Comparison of ENCODE assay signal across 16 cellular contexts in the genomic region with DNA sequence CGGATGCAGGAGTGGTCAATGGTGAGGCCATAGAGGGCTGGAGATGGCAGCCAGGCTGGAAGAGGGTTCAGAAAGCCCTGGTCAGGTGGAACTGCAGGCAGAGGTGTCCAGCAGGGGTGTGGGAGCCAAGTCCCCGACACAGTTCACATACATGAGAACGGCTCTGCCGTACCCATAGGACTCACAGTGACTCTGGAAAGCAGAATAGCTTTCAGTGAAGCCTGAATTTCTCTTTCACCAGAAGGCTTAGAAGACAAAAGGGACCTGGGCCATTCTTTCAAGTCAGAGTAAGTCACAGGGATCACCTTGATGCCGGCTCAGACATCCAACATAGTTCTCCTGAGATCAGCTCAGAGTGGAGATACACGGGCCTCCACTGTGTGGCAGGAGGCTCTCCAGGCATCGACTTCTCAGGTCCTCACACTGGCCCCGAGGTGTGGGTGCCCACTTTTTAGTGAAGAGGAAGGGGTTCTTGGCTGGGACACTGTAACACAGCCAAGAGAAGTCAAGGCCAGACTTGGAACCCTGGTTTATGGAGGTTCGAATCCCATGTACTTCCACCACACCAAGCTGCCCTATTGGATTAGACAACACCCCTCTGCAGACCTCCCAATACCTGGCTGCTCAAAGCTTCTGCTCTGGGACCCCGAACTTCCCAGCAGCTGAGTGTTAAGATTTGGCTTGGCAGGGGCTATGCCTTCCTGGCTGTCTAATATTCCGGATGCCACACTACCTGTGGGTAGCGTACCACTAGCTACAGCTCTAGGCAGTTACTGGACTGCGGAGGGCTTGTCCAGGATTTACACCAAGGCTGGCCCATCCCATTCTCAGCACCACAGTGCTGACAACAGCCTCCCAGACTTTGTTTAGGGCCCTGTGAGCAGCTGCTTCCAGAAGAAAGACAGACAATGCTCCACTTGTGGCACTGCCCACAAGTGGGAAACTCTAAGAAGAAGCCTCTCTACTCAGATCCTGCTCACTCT. TPM values are rescaled to one million over a fixed set of nuclear protein-coding genes. Genes with fewer than 3 reads are reported as not detected.
DNase-seq lines count a peak whose midpoint lies in the region; ATAC-seq and TF ChIP-seq lines count a peak whose summit lies in the region.
"Had no signal": no experiment of that assay in that cellular context is flagged by ENCODE, and none has a peak within 500 bp of the region (broad histone marks: within the 10 kb centered on the region; RNA-seq: fewer than 3 reads in every experiment).

No MANE protein-coding gene starts in this region.

- H2BK12ac ChIP-seq in H9 (ENCODE audit: insufficient read length, low read depth, low read length): no peak overlapping the region
- no peak overlapping the region for H2BK12ac ChIP-seq in neuronal stem cell (ENCODE audit: low read length)

- H2BK120ac ChIP-seq in H9 (ENCODE audit: low read depth, low read length, poor library complexity, severe bottlenecking) (no peak overlapping the region), neuronal stem cell (ENCODE audit: low read depth, low read length) (no peak overlapping the region)

- H4K8ac ChIP-seq in H9 (replicated peaks; ENCODE audit: insufficient read length, low read depth, low read length) (no peak overlapping the region), neuronal stem cell (ENCODE audit: low read depth, low read length) (no peak overlapping the region)

- H3K79me2 ChIP-seq in H9 (ENCODE audit: insufficient read depth, low read length): no peaks in the 10 kb centered on the region

- H2BK15ac ChIP-seq in H9 (ENCODE audit: low read depth, low read length) (no peak overlapping the region), neuronal stem cell (ENCODE audit: low read length) (no peak overlapping the region)

- TF ChIP-seq EP300 in suprapubic skin (IDR thresholded peaks at IDR 0.05): no peak

- H3T11ph ChIP-seq in H9 (ENCODE audit: low read length): no peak overlapping the region

- H3K4me2 ChIP-seq in H9 (ENCODE audit: insufficient read depth, insufficient read length, low read length) (no peak overlapping the region), neuronal stem cell (ENCODE audit: insufficient read depth, low read length, poor library complexity, severe bottlenecking) (no peak overlapping the region)

- H3K4ac ChIP-seq in H9 (ENCODE audit: low read depth, low read length): no peak overlapping the region
- no peak overlapping the region for H3K4ac ChIP-seq in neuronal stem cell (ENCODE audit: low read length)

- H3K4me1 Mint-ChIP-seq in H9 (peaks cover 0 to 10% of the 10 kb centered on the region in 2 experiments; a peak in 3 of 4 replicates), chondrocyte (ENCODE audit: low read depth) (peaks cover 11% of the 10 kb centered on the region)
- H3K4me1 Mint-ChIP-seq: CD4-positive, alpha-beta memory T cell had no signal

- H3K4me3 Mint-ChIP-seq in H9 (no peak overlapping the region), chondrocyte (ENCODE audit: unreplicated experiment) (no peak overlapping the region)
- H3K4me3 Mint-ChIP-seq: CD4-positive, alpha-beta memory T cell had no signal

- no peak overlapping the region for H3K18ac ChIP-seq in H9 (ENCODE audit: insufficient read length, low read depth, low read length)
- H3K18ac ChIP-seq in neuronal stem cell (ENCODE audit: low read length): peak overlapping the region; percentile 32

- no peak overlapping the region for H2AK5ac ChIP-seq in H9 (ENCODE audit: insufficient read length, low read length)
- no peak overlapping the region for H2AK5ac ChIP-seq in neuronal stem cell (ENCODE audit: low read depth, low read length)

- H2BK20ac ChIP-seq in H9 (ENCODE audit: low read depth, low read length, poor library complexity, severe bottlenecking): no peak overlapping the region

- H3K56ac ChIP-seq in H9 (ENCODE audit: insufficient read length, low read depth, low read length): no peak overlapping the region

- H2AFZ ChIP-seq in H9 (ENCODE audit: low read length): no peak overlapping the region
- H2AFZ ChIP-seq in neuronal stem cell (ENCODE audit: low read length): no peak overlapping the region

- H3K27ac ChIP-seq in H9 (ENCODE audit: insufficient read length, low read depth, low read length) (no peak overlapping the region), neuronal stem cell (replicated peaks; ENCODE audit: low read length) (no peak overlapping the region), suprapubic skin (no peak overlapping the region)

- H4K91ac ChIP-seq in H9 (ENCODE audit: insufficient read length, low read depth, low read length): no peak overlapping the region
- no peak overlapping the region for H4K91ac ChIP-seq in neuronal stem cell (ENCODE audit: low read depth, low read length, poor library complexity)

- H3K36me3 ChIP-seq in neuronal stem cell (replicated peaks in 1 of 2; ENCODE audit: control insufficient read depth in 2 of 2, insufficient read depth in 2 of 2, low read length in 2 of 2) (no peaks in the 10 kb centered on the region), suprapubic skin (no peaks in the 10 kb centered on the region)

- H3K23ac ChIP-seq in H9 (ENCODE audit: insufficient read length, low read depth, low read length) (no peak overlapping the region), neuronal stem cell (ENCODE audit: low read depth, low read length, poor library complexity) (no peak overlapping the region)

- H3K4me3 ChIP-seq in neuronal stem cell (ENCODE audit: low read length in 2 of 2) (no peak overlapping the region), suprapubic skin (no peak overlapping the region)
- H3K4me3 ChIP-seq: K562 had no signal

- ATAC-seq in GM19463 (IDR thresholded peaks at IDR 0.05; ENCODE audit: unreplicated experiment) (no peak), HG02678 (IDR thresholded peaks at IDR 0.05; ENCODE audit: unreplicated experiment) (no peak)
- ATAC-seq: HCT116, K562 had no signal

- H3K4me1 ChIP-seq in H9 (ENCODE audit: insufficient read depth, low read length) (no peaks in the 10 kb centered on the region), neuronal stem cell (ENCODE audit: control insufficient read depth in 2 of 2, insufficient read depth in 1 of 2, low read depth in 1 of 2, low read length in 2 of 2) (no peaks in the 10 kb centered on the region), suprapubic skin (peaks cover 7% of the 10 kb centered on the region)

- H3K14ac ChIP-seq in H9 (ENCODE audit: insufficient read depth, low read length): no peak overlapping the region
- H3K14ac ChIP-seq in neuronal stem cell (ENCODE audit: low read length): no peak overlapping the region

- H3K9ac ChIP-seq in H9 (ENCODE audit: extremely low read depth, insufficient read length, low read length): no peak overlapping the region
- H3K9ac ChIP-seq in neuronal stem cell (ENCODE audit: low read depth, low read length, poor library complexity): peak overlapping the region; percentile 57

- H3K27me3 ChIP-seq in H9 (ENCODE audit: insufficient read depth, low read length) (no peaks in the 10 kb centered on the region), neuronal stem cell (ENCODE audit: control insufficient read depth in 3 of 3, insufficient read depth in 3 of 3, low read depth in 1 of 3, low read length in 3 of 3) (peaks cover 0 to 33% (median 0%) of the 10 kb centered on the region in 3 experiments), suprapubic skin (no peaks in the 10 kb centered on the region)

- H2BK5ac ChIP-seq in H9 (ENCODE audit: insufficient read length, low read length) (no peak overlapping the region), neuronal stem cell (ENCODE audit: low read length) (peak overlapping the region; percentile 58)

- 0 out of 5 replicates have a peak, but pooled peaks cover 0 to 2% of the 10 kb centered on the region in 2 experiments for H3K9me3 Mint-ChIP-seq in H9
- no peaks in the 10 kb centered on the region for H3K9me3 Mint-ChIP-seq in chondrocyte (ENCODE audit: low read depth)
- H3K9me3 Mint-ChIP-seq: CD4-positive, alpha-beta memory T cell had no signal

- H3K9me3 ChIP-seq in H9 (ENCODE audit: control insufficient read depth, low read depth, low read length) (no peaks in the 10 kb centered on the region), neuronal stem cell (replicated peaks in 1 of 2; ENCODE audit: control insufficient read depth in 2 of 2, insufficient read depth in 1 of 2, low read depth in 1 of 2, low read length in 2 of 2) (no peaks in the 10 kb centered on the region), suprapubic skin (no peaks in the 10 kb centered on the region)

- TF ChIP-seq CTCF in H9 (conservative IDR thresholded peaks at IDR 0.05): no peak
- TF ChIP-seq CTCF in chondrocyte (IDR thresholded peaks at IDR 0.05): no peak
- no peak for TF ChIP-seq CTCF in suprapubic skin (IDR thresholded peaks at IDR 0.05)

- H3K79me1 ChIP-seq in H9 (ENCODE audit: insufficient read depth, low read depth, low read length, poor library complexity, severe bottlenecking) (no peaks in the 10 kb centered on the region), neuronal stem cell (ENCODE audit: low read depth, low read length) (no peaks in the 10 kb centered on the region)

- DNase-seq in H9 (peak; percentile 13), chondrocyte (ENCODE audit: low spot score) (peak; percentile 56), neuronal stem cell (ENCODE audit: low spot score) (no peak), suprapubic skin (ENCODE audit: low spot score in 2 of 2) (peak; percentile 43 to 70), Ammon's horn (ENCODE audit: low spot score) (no peak)
- DNase-seq: CD4-positive, alpha-beta memory T cell; DND-41; NCI-H1417 treated with DMSO at 0.1 percent for 48 hours; NCI-H1930; NCI-H526 treated with DMSO at 0.1 percent for 48 hours; SIG-M5 had no signal

- no peaks in the 10 kb centered on the region for H4K20me1 ChIP-seq in H9 (ENCODE audit: control insufficient read depth, insufficient read depth, insufficient read length)

- no peak for TF ChIP-seq POLR2A in suprapubic skin (IDR thresholded peaks at IDR 0.05)

- no peaks in the 10 kb centered on the region for H3K27me3 Mint-ChIP-seq in H9 (ENCODE audit: low read depth)
- peaks cover 2% of the 10 kb centered on the region for H3K27me3 Mint-ChIP-seq in chondrocyte (ENCODE audit: low read depth)

- H4K5ac ChIP-seq in H9 (ENCODE audit: insufficient read length, low read depth, low read length): no peak overlapping the region

- no peaks in the 10 kb centered on the region; a peak in 1 of 7 replicates for H3K36me3 Mint-ChIP-seq in H9 (ENCODE audit: insufficient read depth in 1 of 3, low read depth in 3 of 3)
- no peaks in the 10 kb centered on the region for H3K36me3 Mint-ChIP-seq in chondrocyte (ENCODE audit: low read depth)
- H3K36me3 Mint-ChIP-seq: CD4-positive, alpha-beta memory T cell had no signal

- WGBS in H9 (ENCODE audit: extremely low coverage, insufficient read length, low lambda C conversion rate): no CpG with 5 or more reads among the region's 13 CpGs
- WGBS in neuronal stem cell (ENCODE audit: extremely low coverage in 2 of 2, insufficient read length in 2 of 2, insufficient replicate concordance in 1 of 2), 2 donors: no CpG with 5 or more reads among the region's 13 CpGs
- 88% methylated on average over 8 of the region's 13 CpGs for WGBS in suprapubic skin

- H3K27ac Mint-ChIP-seq in H9 (0 out of 7 replicates have a peak overlapping the region, but pooled peaks of 1 of the 3 experiments have one; percentile 15), chondrocyte (ENCODE audit: unreplicated experiment) (no peak overlapping the region)
- H3K27ac Mint-ChIP-seq: CD4-positive, alpha-beta memory T cell had no signal

- no peaks in the 10 kb centered on the region for H3K23me2 ChIP-seq in H9 (ENCODE audit: insufficient read length, low read depth, low read length, poor library complexity, severe bottlenecking)

RNA-seq across cellular contexts. Expression of gene RAB6B, which starts 40.5 kb away (rescaled TPM):
- 12.3 and 14.8 TPM in 2 replicates for total RNA-seq in H9 (2021)
- total RNA-seq in chondrocyte: 16.2 to 29.6 TPM (median 25.7 TPM) in 3 replicates
- 18.7 TPM for polyA plus RNA-seq in neuronal stem cell (2013, experiment 1 of 2)
- 19.0 TPM for polyA plus RNA-seq in neuronal stem cell (2013, experiment 2 of 2)
- total RNA-seq in suprapubic skin: 1 to 10 TPM in 1 of 4 donors, under 1 TPM in 3; 0.34 to 1.3 (median 0.83) TPM
- total RNA-seq: OCI-LY7 had no signal

Comparison
In these comparisons a context has a peak if more than half of its experiments do, and no peak if none do; other contexts are left out.
1. DNase-seq: peak in H9 (single experiment), chondrocyte (single experiment) and suprapubic skin (2 of 2); none in neuronal stem cell (single experiment) and Ammon's horn (single experiment).